9 cellular contexts compared by ENCODE assay signal in the genomic region with DNA sequence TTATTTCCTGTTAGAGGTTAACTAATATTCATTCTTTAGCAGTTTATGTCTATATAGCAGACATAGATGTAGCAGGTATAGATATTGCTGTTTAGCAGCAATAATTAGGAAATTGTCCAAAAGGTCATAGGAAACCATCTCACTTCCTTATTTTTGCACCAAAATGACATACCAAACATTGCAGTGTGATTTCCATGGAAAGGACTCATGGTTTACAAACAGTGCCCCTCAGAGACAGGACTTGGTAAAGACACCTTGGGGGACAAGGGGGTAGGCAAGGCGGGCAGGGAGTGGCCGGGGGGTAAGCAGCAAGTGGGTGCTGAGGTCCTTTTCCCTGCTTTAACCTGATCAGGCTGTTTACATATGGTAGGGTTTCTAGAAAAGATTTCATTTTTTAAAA. TPM values are rescaled to one million over a fixed set of nuclear protein-coding genes. Genes with fewer than 3 reads are reported as not detected.
DNase-seq lines count a peak whose midpoint lies in the region; ATAC-seq, FAIRE-seq and TF ChIP-seq lines count a peak whose summit lies in the region.
"Had no signal": no experiment of that assay in that cellular context is flagged by ENCODE, and none has a peak within 500 bp of the region (broad histone marks: within the 10 kb centered on the region; RNA-seq: fewer than 3 reads in every experiment).

No MANE protein-coding gene starts in this region.

- BruUV-seq in K562 (replicated peaks; lab: Mats Ljungman, UMichigan) = no TSS peak

- intact Hi-C loops in K562 (cut with micrococcal nuclease) = loop anchor here (5.0 kb wide), 2 partner anchors 313 to 398 kb away; no protein-coding TSS in a partner anchor

- H3K4me3 ChIP-seq in GM12865 (ENCODE audit: low read depth, low read length) (no peak overlapping the region), MM.1S (ENCODE audit: low read length) (no peak overlapping the region), K562 (no peak overlapping the region), neural progenitor cell (no peak overlapping the region)

- H3K9ac ChIP-seq in MM.1S (ENCODE audit: low read length) = no peak overlapping the region
- no peak overlapping the region for H3K9ac ChIP-seq in K562 (ENCODE audit: insufficient read depth in 1 of 2, low read depth in 2 of 2, low read length in 2 of 2)
- H3K9ac ChIP-seq in neural progenitor cell = no peak overlapping the region

- H3K79me2 ChIP-seq in MM.1S (ENCODE audit: low read length) = no peaks in the 10 kb centered on the region
- H3K79me2 ChIP-seq in K562 (ENCODE audit: control insufficient read depth, insufficient read depth, low read length) = no peaks in the 10 kb centered on the region
- no peaks in the 10 kb centered on the region for H3K79me2 ChIP-seq in neural progenitor cell (ENCODE audit: low read depth)

- no peak overlapping the region for H3K27ac Mint-ChIP-seq in neural progenitor cell

- TF ChIP-seq EP300 in K562 (IDR thresholded peaks at IDR 0.05; ENCODE audit: low read length) = no peak

- no peaks in the 10 kb centered on the region for H3K36me3 ChIP-seq in MM.1S (replicated peaks; ENCODE audit: insufficient read depth, low read length)
- H3K36me3 ChIP-seq in K562 (ENCODE audit: control insufficient read depth, insufficient read depth, low read length) = no peaks in the 10 kb centered on the region
- no peaks in the 10 kb centered on the region for H3K36me3 ChIP-seq in neural progenitor cell

- FAIRE-seq in K562 (lab: Jason Lieb, UNC) = peak; percentile 40

- H3K4me3 Mint-ChIP-seq in neural progenitor cell = no peak overlapping the region

- peaks cover 6% of the 10 kb centered on the region for H3K27me3 Mint-ChIP-seq in neural progenitor cell (ENCODE audit: insufficient read depth, low read depth)

- TF ChIP-seq POLR2A in K562 (conservative IDR thresholded peaks at IDR 0.05) = no peak

- H3K27ac ChIP-seq in MM.1S (ENCODE audit: low read length) (no peak overlapping the region), K562 (ENCODE audit: extremely low read depth, low read depth, low read length) (no peak overlapping the region), neural progenitor cell (no peak overlapping the region)

- H3K9me3 Mint-ChIP-seq in neural progenitor cell = no peaks in the 10 kb centered on the region

- H2AFZ ChIP-seq in MM.1S (ENCODE audit: low read length) (no peak overlapping the region), K562 (ENCODE audit: low read depth, low read length) (no peak overlapping the region; the same call in 1 of the 2 replicates), neural progenitor cell (replicated peaks) (no peak overlapping the region)

- CTCF ChIA-PET in K562 (lab: Yijun Ruan, JAX; ENCODE audit: low intra/inter-chr PET ratio) = interaction anchor here (0.6 to 1.3 kb wide), 3 partner anchors 41 to 213 kb away, joined by 3 to 5 read pairs (median 4); no protein-coding TSS in a partner anchor

- no peaks in the 10 kb centered on the region for H3K9me2 ChIP-seq in MM.1S (replicated peaks; ENCODE audit: insufficient read depth, low read length)

- H3F3A ChIP-seq in MM.1S (ENCODE audit: insufficient read depth, low read length) = no peaks in the 10 kb centered on the region
- no peaks in the 10 kb centered on the region for H3F3A ChIP-seq in neural progenitor cell (ENCODE audit: low read depth)

- DNase-seq in GM12865 (ENCODE audit: low read depth) = peak; percentile 41
- DNase-seq in MM.1S = peak; percentile 31
- peak in 3 of 4 experiments; percentile 37 to 63 (median 59) for DNase-seq in K562 (ENCODE audit: extremely low read depth in 1 of 4, low spot score in 3 of 4)
- peak; percentile 56 for DNase-seq in neural progenitor cell (ENCODE audit: low spot score)
- no peak for DNase-seq in globus pallidus (ENCODE audit: low spot score)
- DNase-seq: NCI-H2029; stimulated activated CD4-positive, alpha-beta T cell treated with anti-CD3 and anti-CD28 coated beads, Interleukin-4, amount 100 ng/mL, for 1 hour had no signal

- POLR2A ChIA-PET in K562 (lab: Yijun Ruan, JAX) = interaction anchor here (1.5 kb wide), 1 partner anchor 61 kb away, joined by 4 read pairs; a partner anchor contains a TSS

- peaks cover 44% of the 10 kb centered on the region for H3K4me1 Mint-ChIP-seq in neural progenitor cell

- no peaks in the 10 kb centered on the region for H4K20me1 ChIP-seq in MM.1S (ENCODE audit: insufficient read depth, low read length)
- H4K20me1 ChIP-seq in K562 (replicated peaks; ENCODE audit: control insufficient read depth, insufficient read depth, low read length) = peaks cover 4% of the 10 kb centered on the region; the same call in 1 of the 2 replicates
- no peaks in the 10 kb centered on the region for H4K20me1 ChIP-seq in neural progenitor cell (ENCODE audit: low read depth)

- TF ChIP-seq CTCF in GM12865 (IDR thresholded peaks at IDR 0.05; ENCODE audit: insufficient read depth, low read depth, low read length, missing control alignments) (peak; percentile 22), MM.1S (IDR thresholded peaks at IDR 0.05; ENCODE audit: low read length) (peak; percentile 48), K562 (IDR thresholded peaks at IDR 0.05 in 2 of 3, conservative IDR thresholded peaks at IDR 0.05 in 1 of 3; ENCODE audit: insufficient read depth in 2 of 3, low read depth in 1 of 3, low read length in 3 of 3) (peak; percentile 53 to 65 (median 61)), neural progenitor cell (IDR thresholded peaks at IDR 0.05) (peak; percentile 60)

- no peaks in the 10 kb centered on the region for H3K9me3 ChIP-seq in MM.1S (replicated peaks; ENCODE audit: insufficient read depth, low read length)
- no peaks in the 10 kb centered on the region for H3K9me3 ChIP-seq in K562 (replicated peaks; ENCODE audit: control insufficient read depth, insufficient read depth, low read depth, low read length)
- no peaks in the 10 kb centered on the region for H3K9me3 ChIP-seq in neural progenitor cell (ENCODE audit: low read depth)

- ATAC-seq in K562 (peak; percentile 52), GM18498 (IDR thresholded peaks at IDR 0.05; ENCODE audit: unreplicated experiment) (no peak), HG02571 (IDR thresholded peaks at IDR 0.05; ENCODE audit: unreplicated experiment) (no peak)

- H3K4me2 ChIP-seq in MM.1S (ENCODE audit: low read depth, low read length) (no peak overlapping the region), K562 (ENCODE audit: insufficient read depth, low read length) (no peak overlapping the region), neural progenitor cell (no peak overlapping the region)

- TF ChIP-seq RAD21 in K562 (CRISPR knock-in tag; conservative IDR thresholded peaks at IDR 0.05 in 1 of 2, IDR thresholded peaks at IDR 0.05 in 1 of 2) = peak; percentile 40 to 68

- H3K9me1 ChIP-seq in K562 (ENCODE audit: control insufficient read depth, insufficient read depth, low read length) = no peaks in the 10 kb centered on the region

- no peaks in the 10 kb centered on the region for H3K27me3 ChIP-seq in MM.1S (replicated peaks; ENCODE audit: insufficient read depth, low read length)
- H3K27me3 ChIP-seq in K562 (ENCODE audit: control insufficient read depth in 2 of 2, insufficient read depth in 2 of 2, low read length in 2 of 2) = peaks cover 26 to 56% of the 10 kb centered on the region in 2 experiments; a peak in 4 of 5 replicates
- H3K27me3 ChIP-seq in neural progenitor cell = peaks cover 25% of the 10 kb centered on the region

- no peaks in the 10 kb centered on the region for H3K36me3 Mint-ChIP-seq in neural progenitor cell

- H3K4me1 ChIP-seq in MM.1S (ENCODE audit: low read length) (peaks cover 10% of the 10 kb centered on the region; the same call in 1 of the 2 replicates), K562 (replicated peaks in 1 of 2; ENCODE audit: control insufficient read depth in 2 of 2, insufficient read depth in 2 of 2, low read length in 2 of 2) (peaks cover 3 to 11% of the 10 kb centered on the region in 2 experiments; a peak in 4 of 5 replicates), neural progenitor cell (peaks cover 2% of the 10 kb centered on the region)

- in situ Hi-C loops in K562 (cut with MboI) = no loop called here

- 9% methylated on average over 2 of the region's 2 CpGs for WGBS in K562 (ENCODE audit: insufficient coverage, low coverage, missing lambda C conversion rate)

TF ChIP-seq in K562, 482 proteins besides CTCF, POLR2A, EP300 and RAD21 (continues in another document):
- TF ChIP-seq CTBP1 (IDR thresholded peaks at IDR 0.05; ENCODE audit: borderline replicate concordance) (peak; percentile 23; the same call in 1 of the 2 replicates), TEAD4 (IDR thresholded peaks at IDR 0.05; ENCODE audit: low read length) (0 out of 2 replicates have a peak, but pooled peaks have one; percentile 55), TEAD4 (CRISPR knock-in tag; IDR thresholded peaks at IDR 0.05; ENCODE audit: borderline replicate concordance) (no peak), STAT5A (IDR thresholded peaks at IDR 0.05; ENCODE audit: borderline replicate concordance, low read length) (no peak)

RNA-seq across cellular contexts. Expression of a gene that starts 30.5 kb away (rescaled TPM):
- 1.7 and 2.4 TPM in 2 replicates for total RNA-seq in K562 (2011; cell fraction: chromatin; rRNA removed; ENCODE audit: low replicate concordance)
- 1.3 and 1.6 TPM in 2 replicates for total RNA-seq in K562 (2011; cell fraction: nucleolus; rRNA removed)
- total RNA-seq in K562 (2011; cell fraction: nucleoplasm; rRNA removed) = 1.2 and 2.6 TPM in 2 replicates
- 3.4 and 3.6 TPM in 2 replicates for total RNA-seq in K562 (2014; rRNA removed)
- total RNA-seq in K562 (2014; rRNA removed; fragmentation: Illumina TruSeq; extraction: Trizol) = 0.96 and 1.1 TPM in 2 replicates
- 0.40 and 0.57 TPM in 2 replicates for total RNA-seq in K562 (2015; rRNA removed; fragmentation: Illumina TruSeq; extraction: Trizol)
- total RNA-seq in K562 (2021) = 2.0 and 3.8 TPM in 2 replicates
- polyA plus RNA-seq in K562 (2011; rRNA removed) = 0.93 and 2.0 TPM in 2 replicates
- 0.68 and 4.4 TPM in 2 replicates for polyA plus RNA-seq in K562 (2011; cell fraction: cytosol; rRNA removed)
- 0.48 and 0.71 TPM in 2 replicates for polyA plus RNA-seq in K562 (2011; cell fraction: nucleus; rRNA removed)
- polyA plus RNA-seq in K562 (2012) = 1.9 and 8.3 TPM in 2 replicates
- 2.7 and 3.1 TPM in 2 replicates for polyA plus RNA-seq in K562 (2014; fragmentation: Illumina TruSeq; extraction: Trizol)
- polyA plus RNA-seq in K562 (2014; fragmentation: Nextera tagmentation; extraction: Ambion mirVana) = under 1 TPM; 0.51 to 0.57 TPM
- 3.8 and 5.2 TPM in 2 replicates for polyA plus RNA-seq in K562 (2014; rRNA removed)
- 0.18 and 0.25 TPM in 2 replicates for polyA minus RNA-seq in K562 (2011; rRNA and poly(A)+ RNA removed)
- polyA minus RNA-seq in K562 (2011; cell fraction: cytosol; rRNA and poly(A)+ RNA removed) = 1.1 TPM in 1 of 2 replicates, not detected in the other
- 0.11 and 0.54 TPM in 2 replicates for polyA minus RNA-seq in K562 (2011; cell fraction: nucleus; rRNA and poly(A)+ RNA removed)
- 0.53 TPM in 1 of 2 replicates, not detected in the other for total RNA-seq in neural progenitor cell (ENCODE audit: low replicate concordance)
